Comparison of ENCODE assay signal across 30 cellular contexts in the genomic region with DNA sequence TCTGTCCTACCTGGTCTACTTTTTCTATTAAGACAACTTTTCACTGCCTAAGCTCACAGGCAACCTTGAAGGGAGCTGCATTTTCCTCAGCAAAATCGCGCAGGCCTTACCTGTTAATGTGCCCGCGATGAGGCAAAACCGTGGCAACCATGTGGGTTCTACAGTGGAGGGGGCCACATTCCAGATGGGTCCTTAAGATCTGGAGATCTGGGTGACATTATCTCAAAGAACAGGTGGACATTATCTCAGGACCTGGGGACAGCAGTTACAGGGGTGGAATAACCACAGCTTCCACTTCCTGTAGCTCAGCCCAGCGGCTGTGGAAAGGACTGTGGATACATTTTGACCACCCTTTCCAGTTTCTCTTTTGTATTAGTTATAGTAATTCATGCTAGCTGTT.
"Had no signal": no experiment of that assay in that cellular context is flagged by ENCODE, and none has a peak within 500 bp of the region (broad histone marks: within the 10 kb centered on the region; RNA-seq: fewer than 3 reads in every experiment).

No MANE protein-coding gene starts in this region.

- H3K9me3 Mint-ChIP-seq: natural killer cell; stimulated activated memory B cell treated with anti-CD40 and anti-IgM and Interleukin-4, amounts not matched to agents 10 μg/mL and 1 μg/mL and 100 μg/mL, for 72 hours; type B pancreatic cell had no signal

- H3K27ac Mint-ChIP-seq: natural killer cell; nephron; neural progenitor cell; progenitor cell of endocrine pancreas; stimulated activated memory B cell treated with anti-CD40 and anti-IgM and Interleukin-4, amounts not matched to agents 10 μg/mL and 1 μg/mL and 100 μg/mL, for 72 hours; stimulated activated naive CD8-positive, alpha-beta T cell treated with anti-CD3 and anti-CD28 coated beads, Interleukin-15, amount 100 ng/mL, for 72 hours; type B pancreatic cell had no signal

- H3K4me3 Mint-ChIP-seq: natural killer cell; nephron; neural progenitor cell; stimulated activated memory B cell treated with anti-CD40 and anti-IgM and Interleukin-4, amounts not matched to agents 10 μg/mL and 1 μg/mL and 100 μg/mL, for 72 hours; stimulated activated naive CD8-positive, alpha-beta T cell treated with anti-CD3 and anti-CD28 coated beads, Interleukin-15, amount 100 ng/mL, for 72 hours; type B pancreatic cell had no signal

- H3K4me1 ChIP-seq: parathyroid adenoma, psoas muscle, right lobe of liver, sigmoid colon, testis, transverse colon, upper lobe of right lung, uterus had no signal

- H3K27ac ChIP-seq: neural progenitor cell, ovary, parathyroid adenoma, psoas muscle, right lobe of liver, sigmoid colon, suprapubic skin, testis, tibial artery, transverse colon, upper lobe of right lung, uterus had no signal

- H3K36me3 ChIP-seq: neural progenitor cell, ovary, right lobe of liver, sigmoid colon, suprapubic skin, tibial artery, transverse colon, upper lobe of right lung, uterus had no signal

- H3K36me3 Mint-ChIP-seq: natural killer cell; neural progenitor cell; stimulated activated memory B cell treated with anti-CD40 and anti-IgM and Interleukin-4, amounts not matched to agents 10 μg/mL and 1 μg/mL and 100 μg/mL, for 72 hours; type B pancreatic cell had no signal

- DNase-seq: natural killer cell; occipital lobe; ovary; posterior cingulate gyrus; psoas muscle; right cardiac atrium; right lobe of liver; sigmoid colon; small intestine; stimulated activated CD4-positive, alpha-beta T cell treated with anti-CD3 and anti-CD28 coated beads, Interleukin-12 subunit alpha, Interleukin-12 subunit beta, amount 100 ng/mL, for 4 hours; stimulated activated CD4-positive, alpha-beta T cell treated with anti-CD3 and anti-CD28 coated beads, Interleukin-1b, Interleukin-23, amount 100 ng/mL, for 48 hours; stimulated activated CD4-positive, alpha-beta T cell treated with anti-CD3 and anti-CD28 coated beads, Interleukin-4, amount 100 ng/mL, for 1 hour; stimulated activated CD4-positive, alpha-beta T cell treated with anti-CD3 and anti-CD28 coated beads, Interleukin-4, amount 100 ng/mL, for 4 hours; stimulated activated CD8-positive, alpha-beta memory T cell treated with anti-CD3 and anti-CD28 coated beads, Interleukin-4, amount 100 ng/mL, for 48 hours; stimulated activated naive CD4-positive, alpha-beta T cell; stimulated activated naive CD8-positive, alpha-beta T cell treated with anti-CD3 and anti-CD28 coated beads, Interleukin-15, amount 100 ng/mL, for 72 hours; stimulated activated naive CD8-positive, alpha-beta T cell treated with anti-CD3 and anti-CD28 coated beads, Interleukin-15, Interleukin-2, amounts not matched to agents 100 U/mL and 50 U/mL, for 24 hours; substantia nigra; testis; tibial artery; transverse colon; upper lobe of right lung; uterus had no signal

- H3K27me3 ChIP-seq: neural progenitor cell, ovary, right lobe of liver, sigmoid colon, suprapubic skin, testis, tibial artery, transverse colon, upper lobe of right lung, uterus had no signal

- H3K9me3 ChIP-seq: ovary, psoas muscle, right lobe of liver, sigmoid colon, suprapubic skin, testis, tibial artery, transverse colon, upper lobe of right lung, uterus had no signal

- H3K4me3 ChIP-seq: neural progenitor cell, ovary, psoas muscle, right lobe of liver, sigmoid colon, suprapubic skin, testis, tibial artery, transverse colon, upper lobe of right lung, uterus had no signal
